16 cellular contexts compared by ENCODE assay signal in genomic region chr9:89383030-89383720, GRCh38.
DNase-seq lines count a peak whose midpoint lies in the region; ATAC-seq and TF ChIP-seq lines count a peak whose summit lies in the region.
"Had no signal": no experiment of that assay in that cellular context is flagged by ENCODE, and none has a peak within 500 bp of the region (broad histone marks: within the 10 kb centered on the region; RNA-seq: fewer than 3 reads in every experiment).

No MANE protein-coding gene starts in this region.

- H3K4me3 ChIP-seq in brain microvascular endothelial cell (ENCODE audit: low read depth, low read length) = no peak overlapping the region
- H3K4me3 ChIP-seq in neuronal stem cell (ENCODE audit: low read length in 2 of 2) = no peak overlapping the region
- H3K4me3 ChIP-seq: adrenal gland, spleen, stomach had no signal

- H3K27me3 Mint-ChIP-seq in T-helper 2 cell treated with Interferon-gamma antibody and Interleukin-4, amounts not matched to agents 5 μg/mL and 100 μg/mL, for 36 hours (ENCODE audit: low read depth) = no peaks in the 10 kb centered on the region

- no peak overlapping the region for H4K8ac ChIP-seq in neuronal stem cell (ENCODE audit: low read depth, low read length)

- ATAC-seq in HG02610 (IDR thresholded peaks at IDR 0.05; ENCODE audit: unreplicated experiment) (peak; percentile 42), GM19023 (IDR thresholded peaks at IDR 0.05; ENCODE audit: unreplicated experiment) (no peak)
- ATAC-seq: PC-3 had no signal

- H3K36me3 Mint-ChIP-seq in T-helper 2 cell treated with Interferon-gamma antibody and Interleukin-4, amounts not matched to agents 5 μg/mL and 100 μg/mL, for 36 hours (ENCODE audit: low read depth) = peaks cover 87% of the 10 kb centered on the region

- H3K9ac ChIP-seq in neuronal stem cell (ENCODE audit: low read depth, low read length, poor library complexity) = no peak overlapping the region

- no peak overlapping the region for H3K4ac ChIP-seq in neuronal stem cell (ENCODE audit: low read length)

- H3K79me1 ChIP-seq in neuronal stem cell (ENCODE audit: low read depth, low read length) = peaks cover 2% of the 10 kb centered on the region

- H2BK120ac ChIP-seq in neuronal stem cell (ENCODE audit: low read depth, low read length) = no peak overlapping the region

- H3K36me3 ChIP-seq in brain microvascular endothelial cell (replicated peaks) (no peaks in the 10 kb centered on the region), neuronal stem cell (replicated peaks in 1 of 2; ENCODE audit: control insufficient read depth in 2 of 2, insufficient read depth in 2 of 2, low read length in 2 of 2) (peaks cover 15 to 37% of the 10 kb centered on the region in 2 donors)

- H2BK15ac ChIP-seq in neuronal stem cell (ENCODE audit: low read length) = no peak overlapping the region

- H3K23ac ChIP-seq in neuronal stem cell (ENCODE audit: low read depth, low read length, poor library complexity) = no peak overlapping the region

- H3K4me1 ChIP-seq in neuronal stem cell (ENCODE audit: control insufficient read depth in 2 of 2, insufficient read depth in 1 of 2, low read depth in 1 of 2, low read length in 2 of 2) = peaks cover 0 to 4% of the 10 kb centered on the region in 2 donors

- no peak overlapping the region for H3K4me2 ChIP-seq in neuronal stem cell (ENCODE audit: insufficient read depth, low read length, poor library complexity, severe bottlenecking)

- peaks cover 0 to 1% of the 10 kb centered on the region in 2 donors for H3K9me3 ChIP-seq in neuronal stem cell (replicated peaks in 1 of 2; ENCODE audit: control insufficient read depth in 2 of 2, insufficient read depth in 1 of 2, low read depth in 1 of 2, low read length in 2 of 2)
- H3K9me3 ChIP-seq: adrenal gland, spleen, stomach had no signal

- H3K9me3 Mint-ChIP-seq in T-helper 2 cell treated with Interferon-gamma antibody and Interleukin-4, amounts not matched to agents 5 μg/mL and 100 μg/mL, for 36 hours = no peaks in the 10 kb centered on the region

- no peak for DNase-seq in T-helper 2 cell treated with Interferon-gamma antibody and Interleukin-4, amounts not matched to agents 5 μg/mL and 100 μg/mL, for 36 hours (ENCODE audit: low spot score)
- DNase-seq in T-helper 2 cell = no peak
- no peak for DNase-seq in brain microvascular endothelial cell
- no peak for DNase-seq in neuronal stem cell (ENCODE audit: low spot score)
- DNase-seq in amygdala (lab: John Stamatoyannopoulos, UW) = no peak
- DNase-seq in COLO668 (lab: John Stamatoyannopoulos, UW; ENCODE audit: unreplicated experiment) = no peak
- DNase-seq: 8988T, adrenal gland, IMR-90, NCI-H2029, NCI-H524 treated with DMSO at 0.1 percent for 48 hours, PC-3, spleen, stomach had no signal

- peak; percentile 4 for TF ChIP-seq CTCF in brain microvascular endothelial cell (IDR thresholded peaks at IDR 0.05; ENCODE audit: low read depth, low read length, missing control alignments)

- H3K4me1 Mint-ChIP-seq in T-helper 2 cell treated with Interferon-gamma antibody and Interleukin-4, amounts not matched to agents 5 μg/mL and 100 μg/mL, for 36 hours (ENCODE audit: low read depth) = peaks cover 43% of the 10 kb centered on the region

- WGBS in neuronal stem cell (ENCODE audit: extremely low coverage in 2 of 2, insufficient read length in 2 of 2, insufficient replicate concordance in 1 of 2), 2 donors = no CpG with 5 or more reads among the region's 16 CpGs

- no peak overlapping the region for H2AK5ac ChIP-seq in neuronal stem cell (ENCODE audit: low read depth, low read length)

- no peak overlapping the region for H2AFZ ChIP-seq in neuronal stem cell (ENCODE audit: low read length)

- H2BK5ac ChIP-seq in neuronal stem cell (ENCODE audit: low read length) = peak overlapping the region; percentile 42

- no peak overlapping the region for H3K27ac ChIP-seq in brain microvascular endothelial cell
- no peak overlapping the region for H3K27ac ChIP-seq in neuronal stem cell (replicated peaks; ENCODE audit: low read length)
- H3K27ac ChIP-seq: adrenal gland, stomach had no signal

- H3K4me3 Mint-ChIP-seq in T-helper 2 cell treated with Interferon-gamma antibody and Interleukin-4, amounts not matched to agents 5 μg/mL and 100 μg/mL, for 36 hours = no peak overlapping the region

- H3K27me3 ChIP-seq in brain microvascular endothelial cell (replicated peaks) (no peaks in the 10 kb centered on the region), neuronal stem cell (ENCODE audit: control insufficient read depth in 3 of 3, insufficient read depth in 3 of 3, low read depth in 1 of 3, low read length in 3 of 3) (no peaks in the 10 kb centered on the region)
- H3K27me3 ChIP-seq: adrenal gland, spleen, stomach had no signal

- peak overlapping the region; percentile 72 for H3K27ac Mint-ChIP-seq in T-helper 2 cell treated with Interferon-gamma antibody and Interleukin-4, amounts not matched to agents 5 μg/mL and 100 μg/mL, for 36 hours

- H3K14ac ChIP-seq in neuronal stem cell (ENCODE audit: low read length) = no peak overlapping the region

- in situ Hi-C loops in brain microvascular endothelial cell (cut with HindIII; ENCODE audit: low pct_ligation_motif_present, low sequenced_read_pairs) = no loop called here

- peak overlapping the region; percentile 30 for H3K18ac ChIP-seq in neuronal stem cell (ENCODE audit: low read length)

- no peak overlapping the region for H2BK12ac ChIP-seq in neuronal stem cell (ENCODE audit: low read length)

- H4K91ac ChIP-seq in neuronal stem cell (ENCODE audit: low read depth, low read length, poor library complexity) = no peak overlapping the region
